In genomic region chr18:53785811-53786210, GRCh38 we compare ENCODE assay signal across 25 cellular contexts.
"Had no signal": no experiment of that assay in that cellular context is flagged by ENCODE, and none has a peak within 500 bp of the region (broad histone marks: within the 10 kb centered on the region; RNA-seq: fewer than 3 reads in every experiment).

No MANE protein-coding gene starts in this region.

- H3K4me1 Mint-ChIP-seq: naive B cell; stimulated activated memory B cell treated with anti-CD40 and anti-IgM and Interleukin-4, amounts not matched to agents 10 μg/mL and 1 μg/mL and 100 μg/mL, for 72 hours had no signal

- H3K27me3 ChIP-seq: dorsolateral prefrontal cortex, hepatocyte, neutrophil, right lobe of liver, spleen, tibial artery, upper lobe of left lung, uterus had no signal

- H3K4me1 ChIP-seq: left ventricle myocardium inferior, lower lobe of right lung, psoas muscle, right lobe of liver, spleen, tibial artery, upper lobe of left lung, uterus had no signal

- H3K79me2 ChIP-seq: hepatocyte had no signal

- ATAC-seq: left cardiac atrium; lower lobe of right lung; psoas muscle; right lobe of liver; stimulated activated memory B cell treated with anti-CD40 and anti-IgM and Interleukin-4, amounts not matched to agents 10 μg/mL and 1 μg/mL and 100 μg/mL, for 72 hours had no signal

- H3K36me3 Mint-ChIP-seq: naive B cell; stimulated activated memory B cell treated with anti-CD40 and anti-IgM and Interleukin-4, amounts not matched to agents 10 μg/mL and 1 μg/mL and 100 μg/mL, for 72 hours had no signal

- H3K9me3 Mint-ChIP-seq: nephron; stimulated activated memory B cell treated with anti-CD40 and anti-IgM and Interleukin-4, amounts not matched to agents 10 μg/mL and 1 μg/mL and 100 μg/mL, for 72 hours had no signal

- DNase-seq: dorsolateral prefrontal cortex; effector CD8-positive, alpha-beta T cell; foreskin melanocyte; head of caudate nucleus; kidney; left cardiac atrium; left ventricle myocardium inferior; lower lobe of right lung; mesenchymal stem cell; naive B cell; psoas muscle; retina; right lobe of liver; spleen; stimulated activated CD4-positive, alpha-beta T cell treated with anti-CD3 and anti-CD28 coated beads, Interleukin-15, amount 100 ng/mL, for 24 hours; stimulated activated CD4-positive, alpha-beta T cell treated with anti-CD3 and anti-CD28 coated beads, Interleukin-1b, Interleukin-23, amount 100 ng/mL, for 48 hours; stimulated activated CD4-positive, alpha-beta T cell treated with anti-CD3 and anti-CD28 coated beads, Interleukin-4, amount 100 ng/mL, for 24 hours; tibial artery; upper lobe of left lung; uterus had no signal

- H3K27ac ChIP-seq: dorsolateral prefrontal cortex, hepatocyte, left ventricle myocardium inferior, lower lobe of right lung, neutrophil, psoas muscle, right lobe of liver, spleen, tibial artery, upper lobe of left lung, uterus had no signal

- H2AFZ ChIP-seq: hepatocyte had no signal

- H3K4me2 ChIP-seq: hepatocyte had no signal

- H3K9me3 ChIP-seq: left ventricle myocardium inferior, lower lobe of right lung, neutrophil, psoas muscle, right lobe of liver, tibial artery, upper lobe of left lung, uterus had no signal

- H3K27ac Mint-ChIP-seq: naive B cell; nephron; stimulated activated memory B cell treated with anti-CD40 and anti-IgM and Interleukin-4, amounts not matched to agents 10 μg/mL and 1 μg/mL and 100 μg/mL, for 72 hours; stimulated activated naive CD8-positive, alpha-beta T cell treated with anti-CD3 and anti-CD28 coated beads, Interleukin-15, Interleukin-2, amounts not matched to agents 100 ng/mL and 50 ng/mL, for 24 hours had no signal

- H3K4me3 ChIP-seq: dorsolateral prefrontal cortex, hepatocyte, left ventricle myocardium inferior, lower lobe of right lung, psoas muscle, right lobe of liver, spleen, tibial artery, upper lobe of left lung, uterus had no signal

- H3K36me3 ChIP-seq: left ventricle myocardium inferior, lower lobe of right lung, neutrophil, right lobe of liver, spleen, tibial artery, upper lobe of left lung, uterus had no signal

- H3K4me3 Mint-ChIP-seq: naive B cell; nephron; stimulated activated memory B cell treated with anti-CD40 and anti-IgM and Interleukin-4, amounts not matched to agents 10 μg/mL and 1 μg/mL and 100 μg/mL, for 72 hours; stimulated activated naive CD8-positive, alpha-beta T cell treated with anti-CD3 and anti-CD28 coated beads, Interleukin-15, Interleukin-2, amounts not matched to agents 100 ng/mL and 50 ng/mL, for 24 hours had no signal

- H3K27me3 Mint-ChIP-seq: stimulated activated memory B cell treated with anti-CD40 and anti-IgM and Interleukin-4, amounts not matched to agents 10 μg/mL and 1 μg/mL and 100 μg/mL, for 72 hours; stimulated activated naive CD8-positive, alpha-beta T cell treated with anti-CD3 and anti-CD28 coated beads, Interleukin-15, Interleukin-2, amounts not matched to agents 100 ng/mL and 50 ng/mL, for 24 hours had no signal
